In genomic region chr17:64540118-64540776, GRCh38 we compare ENCODE assay signal across 22 cellular contexts.
"Had no signal": no experiment of that assay in that cellular context is flagged by ENCODE, and none has a peak within 500 bp of the region (broad histone marks: within the 10 kb centered on the region; RNA-seq: fewer than 3 reads in every experiment).

No MANE protein-coding gene starts in this region.

- H3K4me1 ChIP-seq: psoas muscle, sigmoid colon, suprapubic skin had no signal

- DNase-seq: activated CD4-positive, alpha-beta T cell treated with anti-CD3 and anti-CD28 coated beads for 4 hours; activated CD8-positive, alpha-beta memory T cell treated with anti-CD3 and anti-CD28 coated beads for 24 hours; activated effector memory CD4-positive, alpha-beta T cell treated with Interleukin-2 at 50 U/mL for 16 hours; activated T-cell treated with anti-CD3 and anti-CD28 coated beads for 4 hours; amygdala; dermis blood vessel endothelial cell; foreskin melanocyte; head of caudate nucleus; mammary epithelial cell; occipital lobe; psoas muscle; sigmoid colon; stimulated activated CD4-positive, alpha-beta T cell treated with anti-CD3 and anti-CD28 coated beads, Interleukin-12 subunit alpha, Interleukin-12 subunit beta, amount 100 ng/mL, for 4 hours; stimulated activated naive CD4-positive, alpha-beta T cell; T-helper 9 cell; upper lobe of left lung had no signal

- H3K27me3 Mint-ChIP-seq: activated naive CD4-positive, alpha-beta T cell treated with anti-CD3 and anti-CD28 coated beads, Interleukin-2, amount 50 U/mL, for 24 hours; brain had no signal

- H3K27me3 ChIP-seq: sigmoid colon, suprapubic skin, upper lobe of left lung had no signal

- H3K27ac Mint-ChIP-seq: activated naive CD4-positive, alpha-beta T cell treated with anti-CD3 and anti-CD28 coated beads, Interleukin-2, amount 50 U/mL, for 24 hours; nephron had no signal

- H3K27ac ChIP-seq: psoas muscle, sigmoid colon, suprapubic skin had no signal

- H3K4me3 Mint-ChIP-seq: activated naive CD4-positive, alpha-beta T cell treated with anti-CD3 and anti-CD28 coated beads, Interleukin-2, amount 50 U/mL, for 24 hours; brain; nephron had no signal

- H3K9me3 ChIP-seq: psoas muscle, sigmoid colon, suprapubic skin, upper lobe of left lung had no signal

- ATAC-seq: left lobe of liver had no signal

- H3K4me3 ChIP-seq: psoas muscle, sigmoid colon, suprapubic skin, upper lobe of left lung had no signal

- H3K4me1 Mint-ChIP-seq: activated naive CD4-positive, alpha-beta T cell treated with anti-CD3 and anti-CD28 coated beads, Interleukin-2, amount 50 U/mL, for 24 hours; brain; nephron had no signal

- FAIRE-seq: islet of Langerhans had no signal

- H3K9me3 Mint-ChIP-seq: activated naive CD4-positive, alpha-beta T cell treated with anti-CD3 and anti-CD28 coated beads, Interleukin-2, amount 50 U/mL, for 24 hours; brain; nephron had no signal
